17 cellular contexts compared by ENCODE assay signal in the genomic region with DNA sequence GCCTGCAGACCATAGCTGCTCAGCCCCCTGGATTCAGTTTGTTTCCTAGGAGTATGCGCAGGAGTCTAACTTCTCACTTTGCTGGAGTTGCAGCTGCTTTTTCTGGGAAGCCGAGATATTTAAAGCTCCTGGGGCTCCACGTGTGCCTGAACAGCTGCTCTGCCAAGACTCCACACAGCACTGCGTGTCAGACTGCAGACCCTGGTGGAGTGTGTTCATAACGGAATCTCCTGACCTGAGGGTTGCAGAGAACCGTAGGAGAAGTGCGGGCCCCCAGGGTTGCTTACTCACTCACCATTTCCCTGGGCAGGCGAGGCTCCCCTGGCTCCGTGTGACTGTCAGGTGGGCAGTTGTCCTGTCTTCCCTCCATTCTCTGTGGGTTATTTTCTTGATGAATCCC.
"Had no signal": no experiment of that assay in that cellular context is flagged by ENCODE, and none has a peak within 500 bp of the region (broad histone marks: within the 10 kb centered on the region; RNA-seq: fewer than 3 reads in every experiment).

No MANE protein-coding gene starts in this region.

- DNase-seq: dorsolateral prefrontal cortex; effector CD4-positive, alpha-beta T cell; mesenchymal stem cell; mucosa of descending colon; naive thymus-derived CD4-positive, alpha-beta T cell; retina; stimulated activated CD4-positive, alpha-beta T cell treated with anti-CD3 and anti-CD28 coated beads, Interleukin-2, amount 100 ng/mL, for 24 hours; stimulated activated CD4-positive, alpha-beta T cell treated with anti-CD3 and anti-CD28 coated beads, Interleukin-4, amount 100 ng/mL, for 24 hours; stimulated activated naive CD4-positive, alpha-beta T cell treated with Interleukin-2 at 50 U/mL for 16 hours; stomach; substantia nigra; testis; tibial artery; upper lobe of left lung had no signal

- H3K36me3 ChIP-seq: neutrophil, pancreas, right lobe of liver, stomach, tibial artery, upper lobe of left lung had no signal

- H3K4me3 ChIP-seq: dorsolateral prefrontal cortex, mucosa of descending colon, pancreas, right lobe of liver, stomach, testis, tibial artery, upper lobe of left lung had no signal

- H3K9me3 ChIP-seq: mucosa of descending colon, neutrophil, pancreas, right lobe of liver, testis, tibial artery had no signal

- H3K27me3 ChIP-seq: dorsolateral prefrontal cortex, neutrophil, pancreas, right lobe of liver, stomach, testis, tibial artery, upper lobe of left lung had no signal

- H3K27ac ChIP-seq: dorsolateral prefrontal cortex, neutrophil, pancreas, right lobe of liver, stomach, testis, upper lobe of left lung had no signal

- H3K4me1 ChIP-seq: pancreas, right lobe of liver, stomach, testis, upper lobe of left lung had no signal

- ATAC-seq: mucosa of descending colon; naive thymus-derived CD4-positive, alpha-beta T cell; pancreas had no signal
